In the genomic region with DNA sequence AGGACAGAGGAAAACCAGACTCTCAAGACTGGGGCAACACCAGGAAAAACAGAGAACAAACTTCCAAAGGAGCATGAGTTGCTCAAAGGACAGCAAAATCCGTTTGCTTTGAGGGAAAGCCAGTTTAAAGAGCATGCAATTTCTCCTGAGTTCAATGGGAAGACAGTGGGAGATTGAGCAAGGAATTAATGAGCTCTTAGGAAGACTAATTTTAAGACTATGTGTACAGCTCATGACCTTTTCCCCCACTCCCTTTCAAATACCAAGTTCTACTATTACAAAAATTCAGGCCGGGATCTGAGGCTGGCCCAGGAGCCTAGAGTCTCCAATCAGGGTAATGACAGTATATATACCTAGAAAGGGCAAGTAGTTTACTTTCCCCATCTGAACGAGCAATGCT, we compare ENCODE assay signal across 1 cellular context.
TF ChIP-seq lines count a peak whose summit lies in the region.

No MANE protein-coding gene starts in this region.

TF ChIP-seq in GM23338, 12 proteins besides CTCF, POLR2A, EP300 and RAD21 (continued from another document):
- TF ChIP-seq, protein P1, sequence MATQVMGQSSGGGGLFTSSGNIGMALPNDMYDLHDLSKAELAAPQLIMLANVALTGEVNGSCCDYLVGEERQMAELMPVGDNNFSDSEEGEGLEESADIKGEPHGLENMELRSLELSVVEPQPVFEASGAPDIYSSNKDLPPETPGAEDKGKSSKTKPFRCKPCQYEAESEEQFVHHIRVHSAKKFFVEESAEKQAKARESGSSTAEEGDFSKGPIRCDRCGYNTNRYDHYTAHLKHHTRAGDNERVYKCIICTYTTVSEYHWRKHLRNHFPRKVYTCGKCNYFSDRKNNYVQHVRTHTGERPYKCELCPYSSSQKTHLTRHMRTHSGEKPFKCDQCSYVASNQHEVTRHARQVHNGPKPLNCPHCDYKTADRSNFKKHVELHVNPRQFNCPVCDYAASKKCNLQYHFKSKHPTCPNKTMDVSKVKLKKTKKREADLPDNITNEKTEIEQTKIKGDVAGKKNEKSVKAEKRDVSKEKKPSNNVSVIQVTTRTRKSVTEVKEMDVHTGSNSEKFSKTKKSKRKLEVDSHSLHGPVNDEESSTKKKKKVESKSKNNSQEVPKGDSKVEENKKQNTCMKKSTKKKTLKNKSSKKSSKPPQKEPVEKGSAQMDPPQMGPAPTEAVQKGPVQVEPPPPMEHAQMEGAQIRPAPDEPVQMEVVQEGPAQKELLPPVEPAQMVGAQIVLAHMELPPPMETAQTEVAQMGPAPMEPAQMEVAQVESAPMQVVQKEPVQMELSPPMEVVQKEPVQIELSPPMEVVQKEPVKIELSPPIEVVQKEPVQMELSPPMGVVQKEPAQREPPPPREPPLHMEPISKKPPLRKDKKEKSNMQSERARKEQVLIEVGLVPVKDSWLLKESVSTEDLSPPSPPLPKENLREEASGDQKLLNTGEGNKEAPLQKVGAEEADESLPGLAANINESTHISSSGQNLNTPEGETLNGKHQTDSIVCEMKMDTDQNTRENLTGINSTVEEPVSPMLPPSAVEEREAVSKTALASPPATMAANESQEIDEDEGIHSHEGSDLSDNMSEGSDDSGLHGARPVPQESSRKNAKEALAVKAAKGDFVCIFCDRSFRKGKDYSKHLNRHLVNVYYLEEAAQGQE (IDR thresholded peaks at IDR 0.05; ENCODE audit: unreplicated experiment) = no peak
TF ChIP-seq in GM23338: peak in this region for 0.
